ENCODE assay signal across 21 cellular contexts in genomic region chr18:9182852-9183399, GRCh38. TPM values are rescaled to one million over a fixed set of nuclear protein-coding genes. Genes with fewer than 3 reads are reported as not detected.
A peak's percentile ranks its signal among the peaks of the same experiment; 100 is the strongest.
DNase-seq lines count a peak whose midpoint lies in the region; ATAC-seq and TF ChIP-seq lines count a peak whose summit lies in the region.
"Had no signal": no experiment of that assay in that cellular context is flagged by ENCODE, and none has a peak within 500 bp of the region (broad histone marks: within the 10 kb centered on the region; RNA-seq: fewer than 3 reads in every experiment).

No MANE protein-coding gene starts in this region.

- DNase-seq in activated T-cell treated with anti-CD3 and anti-CD28 coated beads, Interleukin-2, amount 50 U/mL, for 72 hours, result no peak
- DNase-seq in activated T-cell treated with anti-CD3 and anti-CD28 coated beads, Interleukin-2, amount 50 U/mL, for 4 hours, result no peak
- no peak for DNase-seq in activated T-helper 1 cell treated with anti-CD3 and anti-CD28 coated beads, Interleukin-12 subunit alpha, Interleukin-12 subunit beta, Interleukin-2, Interleukin-4 antibody, amounts not matched to agents 30 ng/mL and 10 ng/mL and 1 ng/mL, durations not matched to agents 14 hours and 24 hours and 36 hours (ENCODE audit: low spot score)
- DNase-seq in sciatic nerve (ENCODE audit: low spot score), result no peak
- DNase-seq: activated CD4-positive, alpha-beta T cell treated with anti-CD3 and anti-CD28 coated beads for 36 hours; activated CD8-positive, alpha-beta memory T cell treated with anti-CD3 and anti-CD28 coated beads, Interleukin-2, amount 50 U/mL, for 48 hours; activated gamma-delta T cell treated with Interleukin-2 at 50 U/mL for 16 hours; central memory CD4-positive, alpha-beta T cell; foreskin keratinocyte; NCI-H1417 treated with DMSO at 0.1 percent for 48 hours; NCI-H2107; NCI-H510A; NK-92 treated with Interleukin-12 subunit alpha and Interleukin-12 subunit beta, amount 100 ng/mL, for 24 hours; occipital lobe; retina; SK-N-SH; stimulated activated CD4-positive, alpha-beta T cell treated with anti-CD3 and anti-CD28 coated beads, Interleukin-12 subunit alpha, Interleukin-12 subunit beta, amount 100 ng/mL, for 4 hours had no signal

- H3K27me3 Mint-ChIP-seq in activated T-cell treated with anti-CD3 and anti-CD28 coated beads, Interleukin-2, amount 50 U/mL, for 72 hours (ENCODE audit: low read depth), result no peaks in the 10 kb centered on the region
- no peaks in the 10 kb centered on the region for H3K27me3 Mint-ChIP-seq in activated T-cell treated with anti-CD3 and anti-CD28 coated beads, Interleukin-2, amount 50 U/mL, for 4 hours (ENCODE audit: low read depth)
- H3K27me3 Mint-ChIP-seq in activated T-helper 1 cell treated with anti-CD3 and anti-CD28 coated beads, Interleukin-12 subunit alpha, Interleukin-12 subunit beta, Interleukin-2, Interleukin-4 antibody, amounts not matched to agents 30 ng/mL and 10 ng/mL and 1 ng/mL, durations not matched to agents 14 hours and 24 hours and 36 hours (ENCODE audit: insufficient read depth), result no peaks in the 10 kb centered on the region
- no peaks in the 10 kb centered on the region for H3K27me3 Mint-ChIP-seq in stimulated activated memory B cell treated with anti-CD40 and anti-IgM and Interleukin-4, amounts not matched to agents 10 μg/mL and 1 μg/mL and 100 μg/mL, for 72 hours
- H3K27me3 Mint-ChIP-seq: activated CD4-positive, alpha-beta T cell treated with anti-CD3 and anti-CD28 coated beads for 36 hours had no signal

- H3K9me3 Mint-ChIP-seq in activated T-cell treated with anti-CD3 and anti-CD28 coated beads, Interleukin-2, amount 50 U/mL, for 72 hours, result peaks cover 0 to 1% of the 10 kb centered on the region in 2 donors
- no peaks in the 10 kb centered on the region for H3K9me3 Mint-ChIP-seq in activated T-cell treated with anti-CD3 and anti-CD28 coated beads, Interleukin-2, amount 50 U/mL, for 4 hours
- H3K9me3 Mint-ChIP-seq in activated T-helper 1 cell treated with anti-CD3 and anti-CD28 coated beads, Interleukin-12 subunit alpha, Interleukin-12 subunit beta, Interleukin-2, Interleukin-4 antibody, amounts not matched to agents 30 ng/mL and 10 ng/mL and 1 ng/mL, durations not matched to agents 14 hours and 24 hours and 36 hours, result no peaks in the 10 kb centered on the region
- no peaks in the 10 kb centered on the region for H3K9me3 Mint-ChIP-seq in stimulated activated memory B cell treated with anti-CD40 and anti-IgM and Interleukin-4, amounts not matched to agents 10 μg/mL and 1 μg/mL and 100 μg/mL, for 72 hours

- H3K27ac Mint-ChIP-seq in activated T-cell treated with anti-CD3 and anti-CD28 coated beads, Interleukin-2, amount 50 U/mL, for 72 hours, result peak overlapping the region; percentile 36
- H3K27ac Mint-ChIP-seq in activated T-helper 1 cell treated with anti-CD3 and anti-CD28 coated beads, Interleukin-12 subunit alpha, Interleukin-12 subunit beta, Interleukin-2, Interleukin-4 antibody, amounts not matched to agents 30 ng/mL and 10 ng/mL and 1 ng/mL, durations not matched to agents 14 hours and 24 hours and 36 hours, result peak overlapping the region; percentile 22
- peak overlapping the region; percentile 29 for H3K27ac Mint-ChIP-seq in stimulated activated memory B cell treated with anti-CD40 and anti-IgM and Interleukin-4, amounts not matched to agents 10 μg/mL and 1 μg/mL and 100 μg/mL, for 72 hours
- H3K27ac Mint-ChIP-seq: activated CD4-positive, alpha-beta T cell treated with anti-CD3 and anti-CD28 coated beads for 36 hours had no signal

- TF ChIP-seq RAD21 in Ishikawa (IDR thresholded peaks at IDR 0.05; ENCODE audit: low read depth), result no peak

- peaks cover 16 to 49% of the 10 kb centered on the region in 2 donors for H3K36me3 Mint-ChIP-seq in activated T-cell treated with anti-CD3 and anti-CD28 coated beads, Interleukin-2, amount 50 U/mL, for 72 hours (ENCODE audit: insufficient read depth in 2 of 2)
- peaks cover 54% of the 10 kb centered on the region for H3K36me3 Mint-ChIP-seq in activated T-cell treated with anti-CD3 and anti-CD28 coated beads, Interleukin-2, amount 50 U/mL, for 4 hours (ENCODE audit: insufficient read depth)
- peaks cover 34% of the 10 kb centered on the region for H3K36me3 Mint-ChIP-seq in activated T-helper 1 cell treated with anti-CD3 and anti-CD28 coated beads, Interleukin-12 subunit alpha, Interleukin-12 subunit beta, Interleukin-2, Interleukin-4 antibody, amounts not matched to agents 30 ng/mL and 10 ng/mL and 1 ng/mL, durations not matched to agents 14 hours and 24 hours and 36 hours (ENCODE audit: low read depth)
- H3K36me3 Mint-ChIP-seq in stimulated activated memory B cell treated with anti-CD40 and anti-IgM and Interleukin-4, amounts not matched to agents 10 μg/mL and 1 μg/mL and 100 μg/mL, for 72 hours, result peaks cover 53% of the 10 kb centered on the region

- no peak overlapping the region for H3K4me3 Mint-ChIP-seq in activated T-cell treated with anti-CD3 and anti-CD28 coated beads, Interleukin-2, amount 50 U/mL, for 72 hours
- no peak overlapping the region for H3K4me3 Mint-ChIP-seq in activated T-cell treated with anti-CD3 and anti-CD28 coated beads, Interleukin-2, amount 50 U/mL, for 4 hours
- H3K4me3 Mint-ChIP-seq in activated T-helper 1 cell treated with anti-CD3 and anti-CD28 coated beads, Interleukin-12 subunit alpha, Interleukin-12 subunit beta, Interleukin-2, Interleukin-4 antibody, amounts not matched to agents 30 ng/mL and 10 ng/mL and 1 ng/mL, durations not matched to agents 14 hours and 24 hours and 36 hours, result no peak overlapping the region
- no peak overlapping the region for H3K4me3 Mint-ChIP-seq in stimulated activated memory B cell treated with anti-CD40 and anti-IgM and Interleukin-4, amounts not matched to agents 10 μg/mL and 1 μg/mL and 100 μg/mL, for 72 hours
- H3K4me3 Mint-ChIP-seq: activated CD4-positive, alpha-beta T cell treated with anti-CD3 and anti-CD28 coated beads for 36 hours had no signal

- ATAC-seq in activated T-cell treated with anti-CD3 and anti-CD28 coated beads, Interleukin-2, amount 50 U/mL, for 72 hours (replicated peaks in 1 of 2), result no peak
- ATAC-seq in activated T-cell treated with anti-CD3 and anti-CD28 coated beads, Interleukin-2, amount 50 U/mL, for 4 hours, result no peak
- ATAC-seq in stimulated activated memory B cell treated with anti-CD40 and anti-IgM and Interleukin-4, amounts not matched to agents 10 μg/mL and 1 μg/mL and 100 μg/mL, for 72 hours, result no peak
- ATAC-seq in GM21423 (IDR thresholded peaks at IDR 0.05; ENCODE audit: unreplicated experiment) (no peak), sciatic nerve (no peak), GM21360 (IDR thresholded peaks at IDR 0.05; ENCODE audit: unreplicated experiment) (no peak)
- ATAC-seq: activated CD4-positive, alpha-beta T cell treated with anti-CD3 and anti-CD28 coated beads for 36 hours; foreskin keratinocyte had no signal

- intact Hi-C loops in activated T-helper 1 cell treated with anti-CD3 and anti-CD28 coated beads, Interleukin-12 subunit alpha, Interleukin-12 subunit beta, Interleukin-2, Interleukin-4 antibody, amounts not matched to agents 30 ng/mL and 10 ng/mL and 1 ng/mL, durations not matched to agents 14 hours and 24 hours and 36 hours (cut with micrococcal nuclease), result no loop called here
- intact Hi-C loops in sciatic nerve (cut with DNase I), result no loop called here

- peaks cover 56% of the 10 kb centered on the region for H3K4me1 Mint-ChIP-seq in activated T-cell treated with anti-CD3 and anti-CD28 coated beads, Interleukin-2, amount 50 U/mL, for 72 hours (ENCODE audit: low read depth)
- peaks cover 73% of the 10 kb centered on the region for H3K4me1 Mint-ChIP-seq in activated T-cell treated with anti-CD3 and anti-CD28 coated beads, Interleukin-2, amount 50 U/mL, for 4 hours (ENCODE audit: low read depth)
- peaks cover 33% of the 10 kb centered on the region for H3K4me1 Mint-ChIP-seq in activated T-helper 1 cell treated with anti-CD3 and anti-CD28 coated beads, Interleukin-12 subunit alpha, Interleukin-12 subunit beta, Interleukin-2, Interleukin-4 antibody, amounts not matched to agents 30 ng/mL and 10 ng/mL and 1 ng/mL, durations not matched to agents 14 hours and 24 hours and 36 hours (ENCODE audit: low read depth)
- H3K4me1 Mint-ChIP-seq in stimulated activated memory B cell treated with anti-CD40 and anti-IgM and Interleukin-4, amounts not matched to agents 10 μg/mL and 1 μg/mL and 100 μg/mL, for 72 hours, result peaks cover 75% of the 10 kb centered on the region

- TF ChIP-seq EP300 in Ishikawa (IDR thresholded peaks at IDR 0.05; ENCODE audit: borderline replicate concordance), result no peak

TF ChIP-seq in Ishikawa, 13 proteins besides CTCF, POLR2A, EP300 and RAD21 (continues in another document):
- TF ChIP-seq TCF12 (IDR thresholded peaks at IDR 0.05; ENCODE audit: low read depth) (no peak), CREB1 (IDR thresholded peaks at IDR 0.05; ENCODE audit: low read depth) (no peak), NFIC (IDR thresholded peaks at IDR 0.05) (no peak), EGR1 (IDR thresholded peaks at IDR 0.05) (no peak), FOXM1 (IDR thresholded peaks at IDR 0.05; ENCODE audit: borderline replicate concordance, low read depth) (no peak), CEBPB (IDR thresholded peaks at IDR 0.05) (peak; percentile 87), ZBTB7A (IDR thresholded peaks at IDR 0.05; ENCODE audit: low read depth) (no peak)

RNA-seq across cellular contexts. Expression of gene ANKRD12, which starts 46.3 kb away (rescaled TPM):
- 100 to 1,000 TPM in 1 of 2 donors, 10 to 100 TPM in 1; 84.4 to 123 TPM for total RNA-seq in activated T-cell treated with anti-CD3 and anti-CD28 coated beads, Interleukin-2, amount 50 U/mL, for 72 hours
- total RNA-seq in activated T-cell treated with anti-CD3 and anti-CD28 coated beads, Interleukin-2, amount 50 U/mL, for 4 hours, result 10 to 100 TPM; 49.7 to 62.9 (median 57.7) TPM
- total RNA-seq in activated T-helper 1 cell treated with anti-CD3 and anti-CD28 coated beads, Interleukin-12 subunit alpha, Interleukin-12 subunit beta, Interleukin-2, Interleukin-4 antibody, amounts not matched to agents 30 ng/mL and 10 ng/mL and 1 ng/mL, durations not matched to agents 14 hours and 24 hours and 36 hours, result 61.3 and 62.2 TPM in 2 replicates
- 164 TPM for total RNA-seq in sciatic nerve
